Comparison of ENCODE assay signal across 9 cellular contexts in the genomic region with DNA sequence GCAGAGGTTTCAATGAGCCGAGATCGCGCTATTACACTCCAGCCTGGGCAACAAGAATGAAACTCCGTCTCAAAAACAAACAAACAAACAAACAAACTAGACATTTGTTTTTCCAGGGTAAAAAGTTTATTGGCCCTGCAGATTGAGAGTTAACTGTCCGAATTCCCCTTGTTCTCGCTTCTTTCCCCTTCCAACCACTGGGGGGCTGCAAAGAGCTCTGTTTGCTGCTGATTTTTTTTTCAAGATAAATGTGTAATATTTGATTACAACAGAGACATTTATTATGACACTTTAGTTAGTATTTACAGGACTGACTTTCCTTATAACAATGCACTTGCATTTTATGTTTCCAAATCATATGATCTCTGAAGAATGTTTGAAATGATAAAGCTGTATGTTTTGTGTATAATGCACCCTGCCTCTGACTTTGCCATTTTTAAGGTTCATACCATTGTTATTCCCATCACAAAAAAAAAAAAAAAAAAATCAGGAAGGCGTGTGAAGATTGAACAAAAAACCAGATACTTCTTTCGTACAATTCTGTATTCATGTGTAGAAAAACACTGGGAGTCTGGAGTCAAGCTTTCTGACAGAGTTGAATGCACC. TPM values are rescaled to one million over a fixed set of nuclear protein-coding genes. Genes with fewer than 3 reads are reported as not detected.
DNase-seq lines count a peak whose midpoint lies in the region; ATAC-seq, FAIRE-seq and TF ChIP-seq lines count a peak whose summit lies in the region.
"Had no signal": no experiment of that assay in that cellular context is flagged by ENCODE, and none has a peak within 500 bp of the region (broad histone marks: within the 10 kb centered on the region; RNA-seq: fewer than 3 reads in every experiment).

No MANE protein-coding gene starts in this region.

- H3K36me3 ChIP-seq in RWPE2 (ENCODE audit: low read depth), result no peaks in the 10 kb centered on the region
- no peaks in the 10 kb centered on the region for H3K36me3 ChIP-seq in pancreas
- H3K36me3 ChIP-seq: BLaER1 treated with 17β-estradiol and CSF1 and Interleukin-3, amounts not matched to agents 10 nM and 100 nM had no signal

- DNase-seq in NCI-H2081 (lab: John Stamatoyannopoulos, UW) (peak; percentile 53 to 61), NCI-H2081 treated with DMSO at 0.1 percent for 48 hours (lab: John Stamatoyannopoulos, UW) (no peak), LHCN-M2 (ENCODE audit: low read depth) (peak; percentile 39), RWPE2 (ENCODE audit: low spot score) (no peak), fibroblast of mammary gland (ENCODE audit: low read depth) (peak; percentile 54), pancreas (peak in 4 of 6 donors; percentile 21 to 70 (median 36))

- FAIRE-seq in pancreas (lab: Jason Lieb, UNC), result peak; percentile 83

- WGBS in pancreas, 2 donors, result 6 to 7% methylated on average over 8 of the region's 8 CpGs

- ATAC-seq in RWPE2 (ENCODE audit: low read depth) (no peak), pancreas (peak in 2 of 4 donors; percentile 14 to 17), HG03025 (IDR thresholded peaks at IDR 0.05; ENCODE audit: low FRiP score, unreplicated experiment) (no peak)
- no peak for ATAC-seq in activated CD4-positive, CD25-positive, alpha-beta regulatory T cell treated with anti-CD3 and anti-CD28 coated beads, Interleukin-2, amount 50 U/mL, for 24 hours

- no peaks in the 10 kb centered on the region for H3K9me3 ChIP-seq in RWPE2 (ENCODE audit: severe bottlenecking)
- no peaks in the 10 kb centered on the region for H3K9me3 ChIP-seq in pancreas
- H3K9me3 ChIP-seq: BLaER1 treated with 17β-estradiol and CSF1 and Interleukin-3, amounts not matched to agents 10 nM and 100 nM had no signal

- no peak overlapping the region for H3K4me3 ChIP-seq in RWPE2 (ENCODE audit: severe bottlenecking)
- H3K4me3 ChIP-seq in fibroblast of mammary gland (ENCODE audit: control insufficient read depth, low read depth, low read length), result no peak overlapping the region
- H3K4me3 ChIP-seq in pancreas, result no peak overlapping the region

- peaks cover 47% of the 10 kb centered on the region for H3K27me3 ChIP-seq in RWPE2 (ENCODE audit: insufficient read depth, poor library complexity, severe bottlenecking)
- H3K27me3 ChIP-seq in pancreas, result peaks cover 0 to 9% (median 0%) of the 10 kb centered on the region in 4 donors

- intact Hi-C loops in pancreas (cut with DNase I), result no loop called here

- peak; percentile 84 for TF ChIP-seq CTCF in RWPE2 (IDR thresholded peaks at IDR 0.05; ENCODE audit: poor library complexity, severe bottlenecking)
- peak; percentile 85 for TF ChIP-seq CTCF in fibroblast of mammary gland (conservative IDR thresholded peaks at IDR 0.05; ENCODE audit: control insufficient read depth, insufficient read depth, low read depth, low read length)
- TF ChIP-seq CTCF in pancreas (IDR thresholded peaks at IDR 0.05), result peak; percentile 36 to 63 (median 52)

- H3K27ac ChIP-seq in RWPE2 (ENCODE audit: poor library complexity, severe bottlenecking) (no peak overlapping the region), pancreas (no peak overlapping the region)
- H3K27ac ChIP-seq: BLaER1 treated with 17β-estradiol and CSF1 and Interleukin-3, amounts not matched to agents 10 nM and 100 nM had no signal

- H3K4me1 ChIP-seq in RWPE2 (ENCODE audit: insufficient read depth, poor library complexity, severe bottlenecking), result no peaks in the 10 kb centered on the region
- peaks cover 0 to 5% (median 0%) of the 10 kb centered on the region in 3 donors for H3K4me1 ChIP-seq in pancreas

RNA-seq across cellular contexts. Expression of gene CLSTN2, which starts 2.8 kb away (rescaled TPM):
- total RNA-seq in LHCN-M2 (2014; rRNA removed), result 0.13 and 0.17 TPM in 2 replicates
- polyA plus RNA-seq in LHCN-M2 (2012), result 0.67 TPM
- total RNA-seq in pancreas, result 1 to 10 TPM; 1.9 to 9.3 (median 3.6) TPM
- under 1 TPM; 0.65 to 0.99 TPM for polyA plus RNA-seq in pancreas

Comparison
In these comparisons a context has a peak if more than half of its experiments do, and no peak if none do; other contexts are left out.
1. DNase-seq: peak in NCI-H2081 (2 of 2), LHCN-M2 (single experiment), fibroblast of mammary gland (single experiment) and pancreas (4 of 6); none in NCI-H2081 treated with DMSO at 0.1 percent for 48 hours (single experiment) and RWPE2 (single experiment).
2. Peak in every context shown above with its lines, with median percentiles within 50 percentile points of each other: CTCF ChIP-seq.